In the genomic region with DNA sequence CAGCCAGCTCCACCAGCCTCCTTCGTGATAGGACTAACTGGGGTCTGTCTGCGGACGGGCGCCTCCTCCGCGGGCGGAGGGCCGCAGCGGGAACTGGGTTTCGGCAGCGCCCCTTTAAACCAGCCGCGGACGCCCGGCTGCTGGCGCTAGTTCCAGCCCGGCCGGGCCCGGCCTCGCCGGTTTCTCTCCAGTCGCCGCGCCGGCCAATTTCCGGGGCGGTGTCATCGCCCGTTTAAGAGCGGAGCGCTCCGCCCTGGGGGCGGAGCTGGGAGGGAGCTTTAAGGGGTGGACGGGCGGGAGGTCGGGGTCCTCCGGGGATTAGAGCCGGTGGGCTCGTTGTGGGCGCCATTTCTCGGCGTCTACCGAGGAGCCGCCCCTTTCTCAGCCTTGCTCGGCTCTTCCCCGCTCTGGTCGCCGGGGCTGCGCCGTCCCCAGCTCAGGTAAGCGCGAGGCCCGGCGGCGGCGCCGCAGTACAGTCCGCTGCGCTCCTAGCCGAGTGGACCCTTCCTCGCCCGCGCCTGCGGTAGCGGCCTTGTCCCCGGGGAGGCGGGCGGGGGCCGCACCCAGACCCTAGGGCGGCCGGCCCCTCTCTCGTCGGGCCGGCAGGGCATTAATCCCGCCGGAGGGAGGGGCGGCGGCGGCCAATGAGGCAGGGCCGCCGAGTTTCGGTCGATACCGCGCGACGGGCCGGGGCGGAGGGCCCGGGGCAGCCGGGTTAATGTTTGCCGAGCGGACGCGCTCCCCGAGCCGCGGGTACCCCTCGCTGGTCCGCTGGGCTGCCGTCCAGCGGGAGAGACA, we compare ENCODE assay signal across 1 cellular context.
TF ChIP-seq lines count a peak whose summit lies in the region.

TSS of gene EPB41L5 (plus strand) at position 307 of the 798 bp plus-strand sequence. CDS start 6,008 bp downstream, outside the sequence.

TF ChIP-seq in HepG2, 621 proteins besides CTCF, POLR2A, EP300 and RAD21 (continued from another document and continues in another):
- TF ChIP-seq ZNF770 (CRISPR knock-in tag; IDR thresholded peaks at IDR 0.05) (peak; percentile 51), MYNN (CRISPR knock-in tag; IDR thresholded peaks at IDR 0.05; ENCODE audit: low read depth) (peak; percentile 61; the same call in 1 of the 2 replicates), ZFP90 (CRISPR knock-in tag; IDR thresholded peaks at IDR 0.05; ENCODE audit: borderline replicate concordance) (peak; percentile 88), ZNF547 (CRISPR knock-in tag; IDR thresholded peaks at IDR 0.05) (peak; percentile 99), ZBTB42 (CRISPR knock-in tag; IDR thresholded peaks at IDR 0.05) (no peak), BATF2 (CRISPR knock-in tag; IDR thresholded peaks at IDR 0.05) (peak; percentile 76; the same call in 1 of the 2 replicates), HDAC2 (CRISPR knock-in tag; IDR thresholded peaks at IDR 0.05) (peak; percentile 17), KIAA2018 (CRISPR knock-in tag; IDR thresholded peaks at IDR 0.05; ENCODE audit: borderline replicate concordance) (0 out of 2 replicates have a peak, but pooled peaks have one; percentile 6), ZNF260 (CRISPR knock-in tag; IDR thresholded peaks at IDR 0.05; ENCODE audit: borderline replicate concordance, low read depth) (no peak), ZBTB34 (CRISPR knock-in tag; IDR thresholded peaks at IDR 0.05) (peak; percentile 23; the same call in 1 of the 2 replicates), ZC3H13 (CRISPR knock-in tag; IDR thresholded peaks at IDR 0.05) (peak; percentile 81; the same call in 1 of the 2 replicates), SRSF1 (optimal IDR thresholded peaks at IDR 0.05; ENCODE audit: low read depth, low read length) (peak; percentile 96), ZFP36 (IDR thresholded peaks at IDR 0.05; ENCODE audit: borderline replicate concordance, low read depth, low read length, partially characterized antibody) (no peak), ZNF264 (CRISPR knock-in tag; IDR thresholded peaks at IDR 0.05) (peak; percentile 70), MTA3 (CRISPR knock-in tag; IDR thresholded peaks at IDR 0.05) (no peak), ZNF687 (CRISPR knock-in tag; IDR thresholded peaks at IDR 0.05) (peak; percentile 91), YEATS2 (CRISPR knock-in tag; IDR thresholded peaks at IDR 0.05; ENCODE audit: borderline replicate concordance) (peak; percentile 72), CHD4 (IDR thresholded peaks at IDR 0.05; ENCODE audit: borderline replicate concordance, low read length) (no peak), KAT7 (CRISPR knock-in tag; IDR thresholded peaks at IDR 0.05; ENCODE audit: borderline replicate concordance) (peak; percentile 90), MBD4 (IDR thresholded peaks at IDR 0.05; ENCODE audit: borderline replicate concordance, low read length) (no peak), PHF20 (CRISPR knock-in tag; IDR thresholded peaks at IDR 0.05) (peak; percentile 55), JARID2 (CRISPR knock-in tag; IDR thresholded peaks at IDR 0.05; ENCODE audit: insufficient replicate concordance) (no peak), ZNF670 (CRISPR knock-in tag; IDR thresholded peaks at IDR 0.05; ENCODE audit: borderline replicate concordance) (peak; percentile 73)
- TF ChIP-seq, protein P1, sequence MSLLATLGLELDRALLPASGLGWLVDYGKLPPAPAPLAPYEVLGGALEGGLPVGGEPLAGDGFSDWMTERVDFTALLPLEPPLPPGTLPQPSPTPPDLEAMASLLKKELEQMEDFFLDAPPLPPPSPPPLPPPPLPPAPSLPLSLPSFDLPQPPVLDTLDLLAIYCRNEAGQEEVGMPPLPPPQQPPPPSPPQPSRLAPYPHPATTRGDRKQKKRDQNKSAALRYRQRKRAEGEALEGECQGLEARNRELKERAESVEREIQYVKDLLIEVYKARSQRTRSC (CRISPR knock-in tag; IDR thresholded peaks at IDR 0.05; ENCODE audit: low read depth): no peak
- TF ChIP-seq, protein P2, sequence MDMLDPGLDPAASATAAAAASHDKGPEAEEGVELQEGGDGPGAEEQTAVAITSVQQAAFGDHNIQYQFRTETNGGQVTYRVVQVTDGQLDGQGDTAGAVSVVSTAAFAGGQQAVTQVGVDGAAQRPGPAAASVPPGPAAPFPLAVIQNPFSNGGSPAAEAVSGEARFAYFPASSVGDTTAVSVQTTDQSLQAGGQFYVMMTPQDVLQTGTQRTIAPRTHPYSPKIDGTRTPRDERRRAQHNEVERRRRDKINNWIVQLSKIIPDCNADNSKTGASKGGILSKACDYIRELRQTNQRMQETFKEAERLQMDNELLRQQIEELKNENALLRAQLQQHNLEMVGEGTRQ (IDR thresholded peaks at IDR 0.05; ENCODE audit: low read depth, low read length): no peak
- TF ChIP-seq, protein P2 (CRISPR knock-in tag; IDR thresholded peaks at IDR 0.05; ENCODE audit: borderline replicate concordance): no peak; the same call in 1 of the 2 replicates
- TF ChIP-seq, protein P3, sequence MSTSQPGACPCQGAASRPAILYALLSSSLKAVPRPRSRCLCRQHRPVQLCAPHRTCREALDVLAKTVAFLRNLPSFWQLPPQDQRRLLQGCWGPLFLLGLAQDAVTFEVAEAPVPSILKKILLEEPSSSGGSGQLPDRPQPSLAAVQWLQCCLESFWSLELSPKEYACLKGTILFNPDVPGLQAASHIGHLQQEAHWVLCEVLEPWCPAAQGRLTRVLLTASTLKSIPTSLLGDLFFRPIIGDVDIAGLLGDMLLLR (CRISPR knock-in tag; IDR thresholded peaks at IDR 0.05): peak; percentile 43; the same call in 1 of the 2 replicates
- TF ChIP-seq, protein P4, sequence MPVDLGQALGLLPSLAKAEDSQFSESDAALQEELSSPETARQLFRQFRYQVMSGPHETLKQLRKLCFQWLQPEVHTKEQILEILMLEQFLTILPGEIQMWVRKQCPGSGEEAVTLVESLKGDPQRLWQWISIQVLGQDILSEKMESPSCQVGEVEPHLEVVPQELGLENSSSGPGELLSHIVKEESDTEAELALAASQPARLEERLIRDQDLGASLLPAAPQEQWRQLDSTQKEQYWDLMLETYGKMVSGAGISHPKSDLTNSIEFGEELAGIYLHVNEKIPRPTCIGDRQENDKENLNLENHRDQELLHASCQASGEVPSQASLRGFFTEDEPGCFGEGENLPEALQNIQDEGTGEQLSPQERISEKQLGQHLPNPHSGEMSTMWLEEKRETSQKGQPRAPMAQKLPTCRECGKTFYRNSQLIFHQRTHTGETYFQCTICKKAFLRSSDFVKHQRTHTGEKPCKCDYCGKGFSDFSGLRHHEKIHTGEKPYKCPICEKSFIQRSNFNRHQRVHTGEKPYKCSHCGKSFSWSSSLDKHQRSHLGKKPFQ (CRISPR knock-in tag; IDR thresholded peaks at IDR 0.05; ENCODE audit: insufficient replicate concordance): peak; percentile 50
